26 cellular contexts compared by ENCODE assay signal in the genomic region with DNA sequence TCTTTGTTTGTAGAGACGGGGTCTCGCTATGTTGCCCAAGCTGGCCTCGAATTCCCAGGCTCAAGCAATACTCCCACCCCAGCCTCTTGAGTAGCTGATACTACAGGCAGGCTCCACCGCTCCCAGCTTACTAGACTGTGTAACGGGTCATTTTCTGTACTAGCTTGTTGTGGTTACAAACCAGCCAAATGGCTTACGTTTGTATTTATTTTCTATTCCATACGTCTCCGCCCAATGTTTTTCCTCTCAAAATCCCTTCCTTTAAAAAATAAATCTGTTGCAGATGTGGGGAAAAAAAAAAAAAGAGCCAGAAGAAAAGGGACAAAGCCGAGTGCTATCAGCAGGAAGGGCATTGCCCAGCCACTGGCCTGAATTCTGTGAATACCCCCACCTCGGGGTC. TPM values are rescaled to one million over a fixed set of nuclear protein-coding genes. Genes with fewer than 3 reads are reported as not detected.
"Had no signal": no experiment of that assay in that cellular context is flagged by ENCODE, and none has a peak within 500 bp of the region (broad histone marks: within the 10 kb centered on the region; RNA-seq: fewer than 3 reads in every experiment).

No MANE protein-coding gene starts in this region.

- H3K27ac Mint-ChIP-seq: nephron; stimulated activated naive B cell treated with anti-CD40 and anti-IgM and Interleukin-4, amounts not matched to agents 10 μg/mL and 1 μg/mL and 100 μg/mL, for 72 hours had no signal

- H3K4me2 ChIP-seq: smooth muscle cell had no signal

- ATAC-seq: naive thymus-derived CD8-positive, alpha-beta T cell; pancreas; right cardiac atrium; stimulated activated naive B cell treated with anti-CD40 and anti-IgM and Interleukin-4, amounts not matched to agents 10 μg/mL and 1 μg/mL and 100 μg/mL, for 72 hours; stimulated activated naive CD8-positive, alpha-beta T cell treated with anti-CD3 and anti-CD28 coated beads, Interleukin-15, Interleukin-2, amounts not matched to agents 100 U/mL and 50 U/mL, for 24 hours had no signal

- H3K27me3 ChIP-seq: pancreas, testis, thyroid gland, transverse colon, upper lobe of left lung, vagina had no signal

- H3K4me3 Mint-ChIP-seq: naive thymus-derived CD8-positive, alpha-beta T cell; nephron; neural crest cell; stimulated activated naive B cell treated with anti-CD40 and anti-IgM and Interleukin-4, amounts not matched to agents 10 μg/mL and 1 μg/mL and 100 μg/mL, for 72 hours had no signal

- H3K4me3 ChIP-seq: left ventricle myocardium inferior, lung, pancreas, prostate gland, smooth muscle cell, stomach, testis, thyroid gland, transverse colon, upper lobe of left lung, vagina had no signal

- H3K36me3 Mint-ChIP-seq: naive thymus-derived CD8-positive, alpha-beta T cell; stimulated activated naive B cell treated with anti-CD40 and anti-IgM and Interleukin-4, amounts not matched to agents 10 μg/mL and 1 μg/mL and 100 μg/mL, for 72 hours had no signal

- H3K27ac ChIP-seq: left ventricle myocardium inferior, pancreas, prostate gland, stomach, testis, thyroid gland, transverse colon, upper lobe of left lung, vagina had no signal

- DNase-seq: left ventricle myocardium inferior; mesenchymal stem cell; naive thymus-derived CD8-positive, alpha-beta T cell; nucleus accumbens; pancreas; posterior cingulate gyrus; retina; right cardiac atrium; stimulated activated CD4-positive, alpha-beta T cell treated with anti-CD3 and anti-CD28 coated beads, Interleukin-1b, Interleukin-23, amount 100 ng/mL, for 48 hours; stimulated activated CD4-positive, alpha-beta T cell treated with anti-CD3 and anti-CD28 coated beads, Interleukin-2, amount 100 ng/mL, for 48 hours; stimulated activated naive B cell treated with anti-CD40 and anti-IgM and Interleukin-4, amounts not matched to agents 10 μg/mL and 1 μg/mL and 100 μg/mL, for 72 hours; stimulated activated naive CD8-positive, alpha-beta T cell treated with anti-CD3 and anti-CD28 coated beads, Interleukin-15, Interleukin-2, amounts not matched to agents 100 U/mL and 50 U/mL, for 24 hours; stomach; testis; thyroid gland; transverse colon; upper lobe of left lung had no signal

- H3K4me1 ChIP-seq: prostate gland, thyroid gland had no signal

- H3K9me3 Mint-ChIP-seq: naive thymus-derived CD8-positive, alpha-beta T cell; nephron; neural crest cell; stimulated activated naive B cell treated with anti-CD40 and anti-IgM and Interleukin-4, amounts not matched to agents 10 μg/mL and 1 μg/mL and 100 μg/mL, for 72 hours had no signal

- H3K4me1 Mint-ChIP-seq: nephron had no signal

- H3K9me3 ChIP-seq: left ventricle myocardium inferior, pancreas, prostate gland, stomach, testis, thyroid gland, transverse colon, upper lobe of left lung, vagina had no signal

- H3K36me3 ChIP-seq: left ventricle myocardium inferior, pancreas, prostate gland, stomach, thyroid gland, transverse colon, upper lobe of left lung, vagina had no signal

RNA-seq across cellular contexts. Expression of gene PRND, which starts 41.6 kb away (rescaled TPM):
- total RNA-seq: kidney epithelial cell; left ventricle myocardium inferior; mucosa of gallbladder; naive thymus-derived CD8-positive, alpha-beta T cell; neural crest cell; osteoblast; right cardiac atrium; smooth muscle cell; transverse colon; vagina had no signal
- polyA plus RNA-seq: naive thymus-derived CD8-positive, alpha-beta T cell; pancreas; right cardiac atrium; smooth muscle cell had no signal
